ENCODE assay signal across 19 cellular contexts in genomic region chr13:73608157-73608516, GRCh38.
DNase-seq lines count a peak whose midpoint lies in the region; ATAC-seq and TF ChIP-seq lines count a peak whose summit lies in the region.
"Had no signal": no experiment of that assay in that cellular context is flagged by ENCODE, and none has a peak within 500 bp of the region (broad histone marks: within the 10 kb centered on the region; RNA-seq: fewer than 3 reads in every experiment).

No MANE protein-coding gene starts in this region.

- H3K36me3 ChIP-seq in mesenchymal stem cell (ENCODE audit: control insufficient read depth in 1 of 2, insufficient read depth in 2 of 2, low read depth in 1 of 2, low read length in 2 of 2): no peaks in the 10 kb centered on the region
- H3K36me3 ChIP-seq: gastroesophageal sphincter, ovary had no signal

- ATAC-seq in left lobe of liver: peak; percentile 80
- ATAC-seq: activated CD4-positive, CD25-positive, alpha-beta regulatory T cell treated with anti-CD3 and anti-CD28 coated beads, Interleukin-2, amount 50 U/mL, for 24 hours; gastroesophageal sphincter; GM12878; naive thymus-derived CD8-positive, alpha-beta T cell; sciatic nerve had no signal

- no peaks in the 10 kb centered on the region for H3K79me1 ChIP-seq in mesenchymal stem cell (replicated peaks; ENCODE audit: low read length, poor library complexity, severe bottlenecking)

- no peak overlapping the region for H2BK120ac ChIP-seq in mesenchymal stem cell (ENCODE audit: low read depth, low read length)

- no peaks in the 10 kb centered on the region for H3K4me1 ChIP-seq in mesenchymal stem cell (ENCODE audit: control insufficient read depth, insufficient read depth, low read depth, low read length)
- H3K4me1 ChIP-seq: gastroesophageal sphincter had no signal

- H2BK15ac ChIP-seq in mesenchymal stem cell (ENCODE audit: low read depth, poor library complexity, severe bottlenecking): no peak overlapping the region

- H3K4ac ChIP-seq in mesenchymal stem cell (ENCODE audit: low read depth in 1 of 2, low read length in 2 of 2): no peak overlapping the region

- WGBS in mesenchymal stem cell: 100% methylated on average over 1 of the region's 2 CpGs

- no peak overlapping the region for H2AK5ac ChIP-seq in mesenchymal stem cell (ENCODE audit: low read length, severe bottlenecking)

- H3K27ac ChIP-seq in 22Rv1: peak overlapping the region; percentile 85
- H3K27ac ChIP-seq in mesenchymal stem cell (ENCODE audit: low read length, poor library complexity, severe bottlenecking): no peak overlapping the region
- H3K27ac ChIP-seq: C4-2B, gastroesophageal sphincter, ovary had no signal

- POLR2A ChIA-PET in GM10248 (lab: Yijun Ruan, JAX): no interaction called here

- DNase-seq in NCI-H1092 (lab: John Stamatoyannopoulos, UW): peak; percentile 59
- peak; percentile 81 for DNase-seq in NCI-H2196 treated with DMSO at 0.1 percent for 48 hours (lab: John Stamatoyannopoulos, UW; ENCODE audit: unreplicated experiment)
- DNase-seq in left lobe of liver (ENCODE audit: low spot score): no peak
- DNase-seq in T-helper 2 cell: no peak
- DNase-seq in GM10248 (ENCODE audit: extremely low spot score): no peak
- no peak for DNase-seq in mesenchymal stem cell
- DNase-seq in kidney glomerular epithelial cell (lab: John Stamatoyannopoulos, UW): no peak
- DNase-seq: naive thymus-derived CD8-positive, alpha-beta T cell; NCI-H2171 treated with DMSO at 0.1 percent for 48 hours; ovary; RPMI8226; stimulated activated CD4-positive, alpha-beta T cell treated with anti-CD3 and anti-CD28 coated beads, Interleukin-15, amount 100 ng/mL, for 24 hours; T-helper 9 cell had no signal

- H3K4me3 ChIP-seq in mesenchymal stem cell (ENCODE audit: insufficient read depth in 1 of 2, low read depth in 1 of 2, low read length in 2 of 2): no peak overlapping the region
- H3K4me3 ChIP-seq: gastroesophageal sphincter, GM12878, ovary had no signal

- no peak overlapping the region for H3K4me2 ChIP-seq in mesenchymal stem cell (ENCODE audit: low read length, poor library complexity, severe bottlenecking)

- no peak overlapping the region for H2BK12ac ChIP-seq in mesenchymal stem cell (ENCODE audit: low read length in 2 of 2)

- no peaks in the 10 kb centered on the region for H3K27me3 ChIP-seq in mesenchymal stem cell (ENCODE audit: control insufficient read depth in 1 of 2, insufficient read depth in 1 of 2, low read length in 2 of 2)
- H3K27me3 ChIP-seq: gastroesophageal sphincter, ovary had no signal

- H3K23ac ChIP-seq in mesenchymal stem cell (ENCODE audit: low read length in 2 of 2): no peak overlapping the region

- no peak overlapping the region for H3K14ac ChIP-seq in mesenchymal stem cell (ENCODE audit: low read length in 2 of 2)

- CTCF ChIA-PET in GM10248 (lab: Yijun Ruan, JAX): interaction anchor here (0.9 to 1.8 kb wide), 4 partner anchors 9 to 15 kb away, joined by 3 to 5 read pairs (median 4); no protein-coding TSS in a partner anchor

- no peak for TF ChIP-seq CTCF in 22Rv1 (IDR thresholded peaks at IDR 0.05)
- TF ChIP-seq CTCF in GM10248 (IDR thresholded peaks at IDR 0.05; ENCODE audit: control extremely low read depth, extremely low read depth, low read depth, missing control alignments): no peak

- no peak overlapping the region for H2AFZ ChIP-seq in mesenchymal stem cell (ENCODE audit: low read depth, low read length)

- no peaks in the 10 kb centered on the region for H3K9me3 ChIP-seq in mesenchymal stem cell (ENCODE audit: control insufficient read depth, low read length)
- H3K9me3 ChIP-seq: ovary had no signal

- H4K8ac ChIP-seq in mesenchymal stem cell (ENCODE audit: low read length): no peak overlapping the region

- no peak overlapping the region for H4K91ac ChIP-seq in mesenchymal stem cell (ENCODE audit: low read length)

- H2BK5ac ChIP-seq in mesenchymal stem cell (ENCODE audit: low read depth, low read length, poor library complexity, severe bottlenecking): no peak overlapping the region

- H3K18ac ChIP-seq in mesenchymal stem cell (ENCODE audit: low read depth in 1 of 2, low read length in 2 of 2): no peak overlapping the region

- no peak overlapping the region for H3K9ac ChIP-seq in mesenchymal stem cell (ENCODE audit: low read length)

Comparison
In these comparisons a context has a peak if more than half of its experiments do, and no peak if none do; other contexts are left out.
1. DNase-seq: peak in NCI-H1092 (single experiment) and NCI-H2196 treated with DMSO at 0.1 percent for 48 hours (single experiment); none in left lobe of liver (single experiment), T-helper 2 cell (0 of 5), GM10248 (single experiment), mesenchymal stem cell (single experiment) and kidney glomerular epithelial cell (single experiment).